ENCODE assay signal across 1 cellular context in the genomic region with DNA sequence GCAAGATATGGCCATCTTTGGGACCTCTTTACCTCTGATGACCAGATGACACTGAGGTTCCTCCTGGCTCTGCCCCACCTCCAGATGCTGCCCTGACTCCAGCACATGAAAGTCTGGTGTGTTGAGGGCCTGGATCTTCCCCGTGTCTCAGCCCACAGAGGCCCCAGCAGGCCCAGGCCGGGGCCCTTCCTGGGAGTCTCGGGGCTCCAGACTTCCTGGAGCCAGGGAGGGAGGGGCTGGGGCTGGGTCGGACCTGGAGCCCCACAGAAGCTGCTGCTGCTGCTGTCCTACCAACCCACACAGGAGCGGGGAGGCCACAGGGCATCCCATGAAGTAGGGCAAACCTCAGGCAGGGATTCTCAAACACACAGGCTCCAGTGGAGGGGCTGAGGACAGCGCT.
TF ChIP-seq lines count a peak whose summit lies in the region.

No MANE protein-coding gene starts in this region.

TF ChIP-seq in HepG2, 621 proteins besides CTCF, POLR2A, EP300 and RAD21 (continued from another document):
- TF ChIP-seq IKZF4 (CRISPR knock-in tag; IDR thresholded peaks at IDR 0.05; ENCODE audit: borderline replicate concordance, low read depth, not compliant biosample characterization) (no peak), HNF4G (IDR thresholded peaks at IDR 0.05; ENCODE audit: borderline replicate concordance, low read depth, low read length) (no peak), HNF4G (CRISPR knock-in tag; IDR thresholded peaks at IDR 0.05; ENCODE audit: borderline replicate concordance, low read depth) (no peak), HMGXB4 (CRISPR knock-in tag; IDR thresholded peaks at IDR 0.05; ENCODE audit: borderline replicate concordance in 1 of 2, low read depth in 1 of 2) (0 out of 4 replicates have a peak, but pooled peaks of 1 of the 2 experiments have one; percentile 5), SMC3 (IDR thresholded peaks at IDR 0.05; ENCODE audit: low read length) (no peak), ZFX (CRISPR knock-in tag; IDR thresholded peaks at IDR 0.05; ENCODE audit: low read depth) (0 out of 2 replicates have a peak, but pooled peaks have one; percentile 27), SAP130 (CRISPR knock-in tag; IDR thresholded peaks at IDR 0.05; ENCODE audit: low read depth) (0 out of 2 replicates have a peak, but pooled peaks have one; percentile 17), SMARCC2 (IDR thresholded peaks at IDR 0.05) (no peak), ELF1 (CRISPR knock-in tag; IDR thresholded peaks at IDR 0.05) (0 out of 2 replicates have a peak, but pooled peaks have one; percentile 13), ZFP36L2 (CRISPR knock-in tag; IDR thresholded peaks at IDR 0.05) (no peak), ZNF687 (CRISPR knock-in tag; IDR thresholded peaks at IDR 0.05) (peak; percentile 36), THAP8 (CRISPR knock-in tag; IDR thresholded peaks at IDR 0.05; ENCODE audit: borderline replicate concordance) (no peak), CENPT (CRISPR knock-in tag; IDR thresholded peaks at IDR 0.05; ENCODE audit: low read depth) (no peak)
- TF ChIP-seq, protein P1, sequence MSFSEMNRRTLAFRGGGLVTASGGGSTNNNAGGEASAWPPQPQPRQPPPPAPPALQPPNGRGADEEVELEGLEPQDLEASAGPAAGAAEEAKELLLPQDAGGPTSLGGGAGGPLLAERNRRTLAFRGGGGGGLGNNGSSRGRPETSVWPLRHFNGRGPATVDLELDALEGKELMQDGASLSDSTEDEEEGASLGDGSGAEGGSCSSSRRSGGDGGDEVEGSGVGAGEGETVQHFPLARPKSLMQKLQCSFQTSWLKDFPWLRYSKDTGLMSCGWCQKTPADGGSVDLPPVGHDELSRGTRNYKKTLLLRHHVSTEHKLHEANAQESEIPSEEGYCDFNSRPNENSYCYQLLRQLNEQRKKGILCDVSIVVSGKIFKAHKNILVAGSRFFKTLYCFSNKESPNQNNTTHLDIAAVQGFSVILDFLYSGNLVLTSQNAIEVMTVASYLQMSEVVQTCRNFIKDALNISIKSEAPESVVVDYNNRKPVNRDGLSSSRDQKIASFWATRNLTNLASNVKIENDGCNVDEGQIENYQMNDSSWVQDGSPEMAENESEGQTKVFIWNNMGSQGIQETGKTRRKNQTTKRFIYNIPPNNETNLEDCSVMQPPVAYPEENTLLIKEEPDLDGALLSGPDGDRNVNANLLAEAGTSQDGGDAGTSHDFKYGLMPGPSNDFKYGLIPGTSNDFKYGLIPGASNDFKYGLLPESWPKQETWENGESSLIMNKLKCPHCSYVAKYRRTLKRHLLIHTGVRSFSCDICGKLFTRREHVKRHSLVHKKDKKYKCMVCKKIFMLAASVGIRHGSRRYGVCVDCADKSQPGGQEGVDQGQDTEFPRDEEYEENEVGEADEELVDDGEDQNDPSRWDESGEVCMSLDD (CRISPR knock-in tag; IDR thresholded peaks at IDR 0.05; ENCODE audit: borderline replicate concordance) = no peak
TF ChIP-seq in HepG2: peak in this region for 5.
